ENCODE assay signal across 13 cellular contexts in the genomic region with DNA sequence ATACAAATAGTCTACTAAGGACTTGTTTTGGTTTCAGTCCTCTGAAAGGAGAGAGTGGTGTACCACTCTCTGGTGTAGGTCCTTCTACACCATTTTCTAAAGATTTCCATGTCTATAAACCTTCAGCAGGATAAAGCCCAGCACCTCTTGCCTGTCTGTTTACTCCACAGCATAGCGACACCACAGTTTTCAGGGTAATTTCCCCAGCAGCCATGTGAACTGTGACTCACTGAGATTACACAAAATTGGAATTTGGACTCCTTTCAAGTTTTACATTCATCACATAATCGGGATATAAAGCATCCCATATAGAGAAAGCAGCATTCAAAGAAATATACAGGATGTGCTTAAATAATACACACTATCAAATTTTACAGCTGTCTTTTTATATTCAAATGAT.
DNase-seq lines count a peak whose midpoint lies in the region; ATAC-seq and TF ChIP-seq lines count a peak whose summit lies in the region.
"Had no signal": no experiment of that assay in that cellular context is flagged by ENCODE, and none has a peak within 500 bp of the region (broad histone marks: within the 10 kb centered on the region; RNA-seq: fewer than 3 reads in every experiment).

No MANE protein-coding gene starts in this region.

- no peak overlapping the region for H3K4me3 Mint-ChIP-seq in activated CD8-positive, alpha-beta memory T cell treated with anti-CD3 and anti-CD28 coated beads, Interleukin-2, amount 10 ng/mL, durations not matched to agents 7 days and 5 days
- no peak overlapping the region for H3K4me3 Mint-ChIP-seq in H9
- H3K4me3 Mint-ChIP-seq: activated CD8-positive, alpha-beta T cell treated with anti-CD3 and anti-CD28 coated beads for 36 hours; CD14-positive monocyte; stimulated activated naive CD8-positive, alpha-beta T cell treated with anti-CD3 and anti-CD28 coated beads, Interleukin-15, Interleukin-2, amounts not matched to agents 100 ng/mL and 50 ng/mL, for 24 hours had no signal

- RAD21 ChIA-PET in HCT116 (lab: Charles Lee; ENCODE audit: low non-redundant PET in 1 of 2, low total read pairs in 2 of 2, uncharacterized antibody in 2 of 2, unreplicated experiment in 2 of 2): no interaction called here

- H3K18ac ChIP-seq in H9 (ENCODE audit: insufficient read length, low read depth, low read length): no peak overlapping the region

- H2BK20ac ChIP-seq in H9 (ENCODE audit: low read depth, low read length, poor library complexity, severe bottlenecking): no peak overlapping the region

- H4K20me1 ChIP-seq in HCT116 (ENCODE audit: insufficient read depth): no peaks in the 10 kb centered on the region
- no peaks in the 10 kb centered on the region for H4K20me1 ChIP-seq in hepatocyte (ENCODE audit: insufficient read depth, poor library complexity, severe bottlenecking)
- no peaks in the 10 kb centered on the region for H4K20me1 ChIP-seq in H9 (ENCODE audit: control insufficient read depth, insufficient read depth, insufficient read length)

- intact Hi-C loops in A673 (cut with micrococcal nuclease; ENCODE audit: unreplicated experiment): no loop called here
- intact Hi-C loops in HCT116 (cut with micrococcal nuclease): no loop called here

- POLR2A ChIA-PET in A673 (lab: Charles Lee; ENCODE audit: low non-redundant PET) (no interaction called here), HCT116 (lab: Charles Lee) (no interaction called here)

- 15% methylated on average over 2 of the region's 2 CpGs for WGBS in hepatocyte (ENCODE audit: low lambda C conversion rate, missing lambda C conversion rate)
- no CpG with 5 or more reads among the region's 2 CpGs for WGBS in H9 (ENCODE audit: extremely low coverage, insufficient read length, low lambda C conversion rate)

- DNase-seq in A673 (ENCODE audit: low spot score) (peak; percentile 81), HCT116 (ENCODE audit: low read depth, low spot score) (peak; percentile 29), adipocyte (ENCODE audit: low read depth) (peak; percentile 91), hepatocyte (ENCODE audit: low spot score) (peak; percentile 78), H9 (no peak), left lobe of liver (ENCODE audit: low spot score) (no peak)
- no peak for DNase-seq in activated CD8-positive, alpha-beta memory T cell treated with anti-CD3 and anti-CD28 coated beads, Interleukin-2, amount 10 ng/mL, durations not matched to agents 7 days and 5 days
- DNase-seq: activated CD8-positive, alpha-beta T cell treated with anti-CD3 and anti-CD28 coated beads for 36 hours; cerebellar nuclear complex; KBM-7 had no signal

- no peak overlapping the region for H3T11ph ChIP-seq in H9 (ENCODE audit: low read length)

- H3K79me1 ChIP-seq in H9 (ENCODE audit: insufficient read depth, low read depth, low read length, poor library complexity, severe bottlenecking): no peaks in the 10 kb centered on the region

- H3K9me3 Mint-ChIP-seq in activated CD8-positive, alpha-beta memory T cell treated with anti-CD3 and anti-CD28 coated beads, Interleukin-2, amount 10 ng/mL, durations not matched to agents 7 days and 5 days (ENCODE audit: low read depth): no peaks in the 10 kb centered on the region
- H3K9me3 Mint-ChIP-seq in H9: no peaks in the 10 kb centered on the region
- H3K9me3 Mint-ChIP-seq: activated CD8-positive, alpha-beta T cell treated with anti-CD3 and anti-CD28 coated beads for 36 hours; CD14-positive monocyte; stimulated activated naive CD8-positive, alpha-beta T cell treated with anti-CD3 and anti-CD28 coated beads, Interleukin-15, Interleukin-2, amounts not matched to agents 100 ng/mL and 50 ng/mL, for 24 hours had no signal

- no peak for TF ChIP-seq CTCF in A673 (conservative IDR thresholded peaks at IDR 0.05; ENCODE audit: low read depth, low read length)
- no peak for TF ChIP-seq CTCF in HCT116 (IDR thresholded peaks at IDR 0.05 in 2 of 3, conservative IDR thresholded peaks at IDR 0.05 in 1 of 3; ENCODE audit: borderline replicate concordance in 1 of 3, insufficient read depth in 1 of 3, low read depth in 2 of 3, low read length in 2 of 3)
- no peak for TF ChIP-seq CTCF in hepatocyte (IDR thresholded peaks at IDR 0.05; ENCODE audit: poor library complexity)
- TF ChIP-seq CTCF in H9 (conservative IDR thresholded peaks at IDR 0.05): no peak

- no peak overlapping the region for H4K5ac ChIP-seq in H9 (ENCODE audit: insufficient read length, low read depth, low read length)

- no peak overlapping the region for H2BK5ac ChIP-seq in H9 (ENCODE audit: insufficient read length, low read length)

- H3K4me2 ChIP-seq in HCT116 (ENCODE audit: low read length) (peak overlapping the region; percentile 15; the same call in 1 of the 2 replicates), hepatocyte (peak overlapping the region; percentile 5), H9 (ENCODE audit: insufficient read depth, insufficient read length, low read length) (no peak overlapping the region)

- H2BK15ac ChIP-seq in H9 (ENCODE audit: low read depth, low read length): no peak overlapping the region

- no peaks in the 10 kb centered on the region for H3K23me2 ChIP-seq in H9 (ENCODE audit: insufficient read length, low read depth, low read length, poor library complexity, severe bottlenecking)

- peak; percentile 42 for ATAC-seq in HCT116
- no peak for ATAC-seq in activated CD8-positive, alpha-beta memory T cell treated with anti-CD3 and anti-CD28 coated beads, Interleukin-2, amount 10 ng/mL, durations not matched to agents 7 days and 5 days
- ATAC-seq in GM21723 (IDR thresholded peaks at IDR 0.05; ENCODE audit: unreplicated experiment): no peak
- no peak for ATAC-seq in left lobe of liver
- ATAC-seq: activated CD8-positive, alpha-beta T cell treated with anti-CD3 and anti-CD28 coated beads for 36 hours had no signal

- no peak overlapping the region for H4K8ac ChIP-seq in H9 (replicated peaks; ENCODE audit: insufficient read length, low read depth, low read length)

- H2BK120ac ChIP-seq in H9 (ENCODE audit: low read depth, low read length, poor library complexity, severe bottlenecking): no peak overlapping the region

- H3K27me3 Mint-ChIP-seq in activated CD8-positive, alpha-beta memory T cell treated with anti-CD3 and anti-CD28 coated beads, Interleukin-2, amount 10 ng/mL, durations not matched to agents 7 days and 5 days: peaks cover 16% of the 10 kb centered on the region
- no peaks in the 10 kb centered on the region for H3K27me3 Mint-ChIP-seq in H9 (ENCODE audit: low read depth)
- H3K27me3 Mint-ChIP-seq: activated CD8-positive, alpha-beta T cell treated with anti-CD3 and anti-CD28 coated beads for 36 hours had no signal

- H3K36me3 Mint-ChIP-seq in activated CD8-positive, alpha-beta memory T cell treated with anti-CD3 and anti-CD28 coated beads, Interleukin-2, amount 10 ng/mL, durations not matched to agents 7 days and 5 days: no peaks in the 10 kb centered on the region
- H3K36me3 Mint-ChIP-seq in H9 (ENCODE audit: insufficient read depth in 1 of 3, low read depth in 3 of 3): no peaks in the 10 kb centered on the region
- H3K36me3 Mint-ChIP-seq: CD14-positive monocyte had no signal

- H3K56ac ChIP-seq in H9 (ENCODE audit: insufficient read length, low read depth, low read length): no peak overlapping the region

- H3K36me3 ChIP-seq in A673 (ENCODE audit: insufficient read depth, low read length, poor library complexity, severe bottlenecking) (no peaks in the 10 kb centered on the region), HCT116 (ENCODE audit: control insufficient read depth in 1 of 2, insufficient read depth in 2 of 2, low read length in 2 of 2) (no peaks in the 10 kb centered on the region), adipocyte (ENCODE audit: control insufficient read depth, insufficient read depth, low read length, severe bottlenecking) (no peaks in the 10 kb centered on the region), hepatocyte (replicated peaks; ENCODE audit: insufficient read depth, low read depth) (no peaks in the 10 kb centered on the region)

- H3K27me3 ChIP-seq in A673 (replicated peaks; ENCODE audit: insufficient read depth, low read depth, low read length, poor library complexity) (no peaks in the 10 kb centered on the region), HCT116 (ENCODE audit: insufficient read depth, low read length) (no peaks in the 10 kb centered on the region), adipocyte (replicated peaks; ENCODE audit: control insufficient read depth, insufficient read depth, low read length) (no peaks in the 10 kb centered on the region), hepatocyte (no peaks in the 10 kb centered on the region), H9 (ENCODE audit: insufficient read depth, low read length) (no peaks in the 10 kb centered on the region)

- BruUV-seq in A673 (replicated peaks; lab: Mats Ljungman, UMichigan) (no TSS peak), HCT116 (replicated peaks; lab: Mats Ljungman, UMichigan) (no TSS peak)

- H3K9me2 ChIP-seq in HCT116 (ENCODE audit: insufficient read depth) (no peaks in the 10 kb centered on the region; the same call in 1 of the 2 replicates), hepatocyte (replicated peaks; ENCODE audit: insufficient read depth) (no peaks in the 10 kb centered on the region)

- H3K4me1 ChIP-seq in A673 (ENCODE audit: insufficient read depth, low read length, poor library complexity, severe bottlenecking) (peaks cover 43% of the 10 kb centered on the region), HCT116 (ENCODE audit: control insufficient read depth in 1 of 2, insufficient read depth in 2 of 2, low read length in 2 of 2) (peaks cover 0 to 14% of the 10 kb centered on the region in 2 experiments; a peak in 3 of 4 replicates), adipocyte (ENCODE audit: control insufficient read depth, insufficient read depth, low read length) (peaks cover 67% of the 10 kb centered on the region), hepatocyte (ENCODE audit: insufficient read depth) (peaks cover 48% of the 10 kb centered on the region), H9 (ENCODE audit: insufficient read depth, low read length) (no peaks in the 10 kb centered on the region)

- H3K4me3 ChIP-seq in A673 (ENCODE audit: low read depth, low read length, poor library complexity, severe bottlenecking) (no peak overlapping the region), HCT116 (replicated peaks in 1 of 2; ENCODE audit: low read depth in 1 of 2, low read length in 2 of 2) (no peak overlapping the region), adipocyte (ENCODE audit: low read length) (peak overlapping the region; percentile 1), hepatocyte (no peak overlapping the region)

- no peak for TF ChIP-seq RAD21 in HCT116 (IDR thresholded peaks at IDR 0.05; ENCODE audit: low read depth)

- H3K9me3 ChIP-seq in A673 (ENCODE audit: low read depth, low read length, poor library complexity, severe bottlenecking) (no peaks in the 10 kb centered on the region), HCT116 (ENCODE audit: control insufficient read depth in 1 of 2, insufficient read depth in 1 of 2, low read depth in 1 of 2, low read length in 2 of 2) (no peaks in the 10 kb centered on the region), adipocyte (ENCODE audit: control insufficient read depth, low read length) (no peaks in the 10 kb centered on the region), hepatocyte (ENCODE audit: low read depth) (no peaks in the 10 kb centered on the region), H9 (ENCODE audit: control insufficient read depth, low read depth, low read length) (no peaks in the 10 kb centered on the region)

- H2BK12ac ChIP-seq in H9 (ENCODE audit: insufficient read length, low read depth, low read length): no peak overlapping the region

- H3K9ac ChIP-seq in HCT116 (ENCODE audit: low read length): no peak overlapping the region
- H3K9ac ChIP-seq in adipocyte (ENCODE audit: low read length): peak overlapping the region; percentile 55
- no peak overlapping the region for H3K9ac ChIP-seq in H9 (ENCODE audit: extremely low read depth, insufficient read length, low read length)

- H3K4ac ChIP-seq in H9 (ENCODE audit: low read depth, low read length): no peak overlapping the region

- H2AFZ ChIP-seq in HCT116 (ENCODE audit: low read depth, low read length, poor library complexity, severe bottlenecking) (no peak overlapping the region), hepatocyte (peak overlapping the region; percentile 16), H9 (ENCODE audit: low read length) (no peak overlapping the region)

- H3K27ac Mint-ChIP-seq in activated CD8-positive, alpha-beta memory T cell treated with anti-CD3 and anti-CD28 coated beads, Interleukin-2, amount 10 ng/mL, durations not matched to agents 7 days and 5 days: no peak overlapping the region
- no peak overlapping the region for H3K27ac Mint-ChIP-seq in H9
- H3K27ac Mint-ChIP-seq: activated CD8-positive, alpha-beta T cell treated with anti-CD3 and anti-CD28 coated beads for 36 hours; CD14-positive monocyte; stimulated activated naive CD8-positive, alpha-beta T cell treated with anti-CD3 and anti-CD28 coated beads, Interleukin-15, Interleukin-2, amounts not matched to agents 100 ng/mL and 50 ng/mL, for 24 hours had no signal

- H3K79me2 ChIP-seq in HCT116 (ENCODE audit: insufficient read depth, low read length) (no peaks in the 10 kb centered on the region), hepatocyte (no peaks in the 10 kb centered on the region), H9 (ENCODE audit: insufficient read depth, low read length) (no peaks in the 10 kb centered on the region)

- H3K4me1 Mint-ChIP-seq in activated CD8-positive, alpha-beta memory T cell treated with anti-CD3 and anti-CD28 coated beads, Interleukin-2, amount 10 ng/mL, durations not matched to agents 7 days and 5 days: no peaks in the 10 kb centered on the region
- H3K4me1 Mint-ChIP-seq in H9: no peaks in the 10 kb centered on the region
- H3K4me1 Mint-ChIP-seq: CD14-positive monocyte had no signal

- CTCF ChIA-PET in A673 (lab: Charles Lee) (no interaction called here), HCT116 (lab: Charles Lee) (no interaction called here)
- CTCF ChIA-PET in activated CD8-positive, alpha-beta memory T cell treated with anti-CD3 and anti-CD28 coated beads, Interleukin-2, amount 10 ng/mL, durations not matched to agents 7 days and 5 days (lab: Charles Lee): no interaction called here

- H3K23ac ChIP-seq in H9 (ENCODE audit: insufficient read length, low read depth, low read length): no peak overlapping the region

- H4K91ac ChIP-seq in H9 (ENCODE audit: insufficient read length, low read depth, low read length): no peak overlapping the region

- H3K27ac ChIP-seq in A673 (ENCODE audit: low read depth, low read length, poor library complexity, severe bottlenecking): no peak overlapping the region
- H3K27ac ChIP-seq in HCT116 (ENCODE audit: low read depth, low read length): no peak overlapping the region
- H3K27ac ChIP-seq in hepatocyte: peak overlapping the region; percentile 73
- no peak overlapping the region for H3K27ac ChIP-seq in H9 (ENCODE audit: insufficient read length, low read depth, low read length)

- no peak for TF ChIP-seq POLR2A in HCT116 (IDR thresholded peaks at IDR 0.05; ENCODE audit: borderline replicate concordance, extremely low read depth, insufficient read depth, insufficient read length)

- H3K14ac ChIP-seq in H9 (ENCODE audit: insufficient read depth, low read length): no peak overlapping the region

- no peak overlapping the region for H2AK5ac ChIP-seq in H9 (ENCODE audit: insufficient read length, low read length)

Comparison
In these comparisons a context has a peak if more than half of its experiments do, and no peak if none do; other contexts are left out.
1. DNase-seq: peak in A673 (single experiment), HCT116 (single experiment), adipocyte (single experiment) and hepatocyte (single experiment); none in activated CD8-positive, alpha-beta memory T cell treated with anti-CD3 and anti-CD28 coated beads, Interleukin-2, amount 10 ng/mL, durations not matched to agents 7 days and 5 days (single experiment), H9 (single experiment) and left lobe of liver (single experiment).